ENCODE assay signal across 13 cellular contexts in the genomic region with DNA sequence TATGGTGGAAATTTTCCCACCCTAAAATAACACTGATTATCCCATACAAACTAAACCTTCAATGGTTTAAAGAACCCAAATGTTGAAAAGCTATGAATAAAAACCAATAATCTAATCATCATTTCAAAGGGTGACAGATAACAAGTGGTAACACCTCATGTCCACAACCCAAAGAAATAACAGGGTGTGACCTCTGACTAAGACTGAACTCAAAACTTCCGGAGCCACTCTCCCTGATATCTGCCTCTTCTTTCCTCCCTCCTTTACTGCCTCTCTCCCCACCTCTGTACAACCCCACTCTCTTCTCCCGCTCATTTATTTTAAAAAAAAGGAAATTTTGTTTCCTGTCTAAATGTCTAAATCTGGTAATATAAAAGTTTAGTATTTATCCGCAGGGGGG. TPM values are rescaled to one million over a fixed set of nuclear protein-coding genes. Genes with fewer than 3 reads are reported as not detected.
DNase-seq lines count a peak whose midpoint lies in the region; ATAC-seq, FAIRE-seq and TF ChIP-seq lines count a peak whose summit lies in the region.
"Had no signal": no experiment of that assay in that cellular context is flagged by ENCODE, and none has a peak within 500 bp of the region (broad histone marks: within the 10 kb centered on the region; RNA-seq: fewer than 3 reads in every experiment).

No MANE protein-coding gene starts in this region.

- no peak for TF ChIP-seq CTCF in mammary epithelial cell (conservative IDR thresholded peaks at IDR 0.05 in 1 of 2, IDR thresholded peaks at IDR 0.05 in 1 of 2; ENCODE audit: extremely low read depth in 1 of 2, insufficient read depth in 1 of 2, low read depth in 1 of 2, low read length in 2 of 2)
- no peak for TF ChIP-seq CTCF in PC-9 (conservative IDR thresholded peaks at IDR 0.05)

- H3K36me3 ChIP-seq in mammary epithelial cell (ENCODE audit: insufficient read depth, low read length) (no peaks in the 10 kb centered on the region), small intestine (ENCODE audit: control insufficient read depth in 2 of 2, insufficient read depth in 2 of 2, low read length in 2 of 2) (no peaks in the 10 kb centered on the region), PC-9 (ENCODE audit: low read depth) (no peaks in the 10 kb centered on the region)

- H3K4me1 ChIP-seq in mammary epithelial cell (ENCODE audit: insufficient read depth, low read length) (peaks cover 12% of the 10 kb centered on the region), small intestine (ENCODE audit: control insufficient read depth in 2 of 2, insufficient read depth in 1 of 2, low read depth in 1 of 2, low read length in 1 of 2) (peaks cover 5 to 12% of the 10 kb centered on the region in 2 donors), PC-9 (replicated peaks; ENCODE audit: insufficient read depth) (no peaks in the 10 kb centered on the region)

- no peak overlapping the region for H3K4me3 Mint-ChIP-seq in activated naive CD8-positive, alpha-beta T cell treated with anti-CD3 and anti-CD28 coated beads, Interleukin-2, amount 50 U/mL, for 24 hours
- no peak overlapping the region for H3K4me3 Mint-ChIP-seq in activated naive CD8-positive, alpha-beta T cell treated with anti-CD3 and anti-CD28 coated beads for 36 hours
- H3K4me3 Mint-ChIP-seq: nephron progenitor cell had no signal

- no peak for DNase-seq in activated naive CD8-positive, alpha-beta T cell treated with anti-CD3 and anti-CD28 coated beads, Interleukin-2, amount 50 U/mL, for 24 hours
- no peak for DNase-seq in activated naive CD8-positive, alpha-beta T cell treated with anti-CD3 and anti-CD28 coated beads for 36 hours
- peak; percentile 30 for DNase-seq in mammary epithelial cell
- peak; percentile 58 for DNase-seq in small intestine
- DNase-seq in PC-9 = no peak
- DNase-seq in NCI-H774 (lab: John Stamatoyannopoulos, UW) = no peak
- DNase-seq: foreskin melanocyte, NCI-H187, NCI-H510A treated with DMSO at 0.1 percent for 48 hours, nephron progenitor cell had no signal

- no peaks in the 10 kb centered on the region for H3F3A ChIP-seq in PC-9 (ENCODE audit: insufficient read depth, low read depth)

- H3K79me2 ChIP-seq in mammary epithelial cell (ENCODE audit: insufficient read depth, low read length) (peaks cover 94% of the 10 kb centered on the region), PC-9 (ENCODE audit: low read depth) (peaks cover 87% of the 10 kb centered on the region)

- H3K27me3 Mint-ChIP-seq in activated naive CD8-positive, alpha-beta T cell treated with anti-CD3 and anti-CD28 coated beads, Interleukin-2, amount 50 U/mL, for 24 hours = no peaks in the 10 kb centered on the region
- H3K27me3 Mint-ChIP-seq in activated naive CD8-positive, alpha-beta T cell treated with anti-CD3 and anti-CD28 coated beads for 36 hours = no peaks in the 10 kb centered on the region

- no peak overlapping the region for H3K4me3 ChIP-seq in mammary epithelial cell (replicated peaks in 1 of 3; ENCODE audit: insufficient read depth in 1 of 3, low read depth in 2 of 3, low read length in 3 of 3)
- H3K4me3 ChIP-seq in small intestine (ENCODE audit: low read depth in 1 of 2, low read length in 2 of 2) = no peak overlapping the region
- H3K4me3 ChIP-seq in PC-9 = no peak overlapping the region
- H3K4me3 ChIP-seq: SK-N-MC had no signal

- 67% methylated on average over 2 of the region's 3 CpGs for WGBS in mammary epithelial cell (ENCODE audit: low coverage, missing lambda C conversion rate)
- WGBS in small intestine, 3 donors = 60 to 76% (median 63%) methylated on average over 3 of the region's 3 CpGs

- H3K4me2 ChIP-seq in mammary epithelial cell (ENCODE audit: insufficient read depth, low read depth, low read length) (no peak overlapping the region), PC-9 (no peak overlapping the region)

- peaks cover 64% of the 10 kb centered on the region for H3K4me1 Mint-ChIP-seq in activated naive CD8-positive, alpha-beta T cell treated with anti-CD3 and anti-CD28 coated beads, Interleukin-2, amount 50 U/mL, for 24 hours
- H3K4me1 Mint-ChIP-seq in activated naive CD8-positive, alpha-beta T cell treated with anti-CD3 and anti-CD28 coated beads for 36 hours = peaks cover 62% of the 10 kb centered on the region

- ATAC-seq in activated naive CD8-positive, alpha-beta T cell treated with anti-CD3 and anti-CD28 coated beads, Interleukin-2, amount 50 U/mL, for 24 hours = peak; percentile 52
- ATAC-seq in HG03175 (IDR thresholded peaks at IDR 0.05; ENCODE audit: unreplicated experiment) = peak; percentile 50
- no peak for ATAC-seq in HG02981 (IDR thresholded peaks at IDR 0.05; ENCODE audit: unreplicated experiment)

- in situ Hi-C loops in mammary epithelial cell (cut with MboI; ENCODE audit: low sequenced_read_pairs in 2 of 2) = no loop called here

- intact Hi-C loops in mammary epithelial cell (cut with micrococcal nuclease) (no loop called here), PC-9 (cut with micrococcal nuclease; ENCODE audit: unreplicated experiment) (no loop called here)

- no peaks in the 10 kb centered on the region for H3K9me3 ChIP-seq in mammary epithelial cell (replicated peaks; ENCODE audit: insufficient read depth, low read length)
- no peaks in the 10 kb centered on the region for H3K9me3 ChIP-seq in small intestine (ENCODE audit: control insufficient read depth, low read depth)
- no peaks in the 10 kb centered on the region for H3K9me3 ChIP-seq in PC-9 (ENCODE audit: insufficient read depth, low read depth)

- H3K27ac ChIP-seq in mammary epithelial cell (ENCODE audit: insufficient read depth, low read depth, low read length) = no peak overlapping the region
- no peak overlapping the region for H3K27ac ChIP-seq in small intestine (ENCODE audit: low read depth in 1 of 2, low read length in 1 of 2)
- no peak overlapping the region for H3K27ac ChIP-seq in PC-9
- H3K27ac ChIP-seq: SK-N-MC had no signal

- H4K20me1 ChIP-seq in mammary epithelial cell (ENCODE audit: insufficient read depth, low read length) (no peaks in the 10 kb centered on the region), PC-9 (ENCODE audit: insufficient read depth) (peaks cover 3% of the 10 kb centered on the region; the same call in 1 of the 2 replicates)

- dilution Hi-C loops in mammary epithelial cell (cut with HindIII; ENCODE audit: low sequenced_read_pairs) = no loop called here

- CTCF ChIA-PET in mammary epithelial cell (lab: Charles Lee; ENCODE audit: low non-redundant PET) = interaction anchor here (0.6 kb wide), 1 partner anchor 23 kb away, joined by 4 read pairs; no protein-coding TSS in a partner anchor
- CTCF ChIA-PET in PC-9 (lab: Charles Lee) = no interaction called here

- H3K9me2 ChIP-seq in PC-9 (ENCODE audit: insufficient read depth) = no peaks in the 10 kb centered on the region

- no peak overlapping the region for H3K27ac Mint-ChIP-seq in activated naive CD8-positive, alpha-beta T cell treated with anti-CD3 and anti-CD28 coated beads, Interleukin-2, amount 50 U/mL, for 24 hours
- H3K27ac Mint-ChIP-seq in activated naive CD8-positive, alpha-beta T cell treated with anti-CD3 and anti-CD28 coated beads for 36 hours = no peak overlapping the region

- POLR2A ChIA-PET in PC-9 (lab: Charles Lee; ENCODE audit: unreplicated experiment) = no interaction called here

- no peaks in the 10 kb centered on the region for H3K27me3 ChIP-seq in mammary epithelial cell (ENCODE audit: insufficient read depth, low read length)
- no peaks in the 10 kb centered on the region for H3K27me3 ChIP-seq in small intestine (ENCODE audit: control insufficient read depth in 2 of 2, insufficient read depth in 2 of 2, low read length in 2 of 2)
- no peaks in the 10 kb centered on the region for H3K27me3 ChIP-seq in PC-9 (ENCODE audit: insufficient read depth, low read depth)

- H3K9ac ChIP-seq in mammary epithelial cell (ENCODE audit: insufficient read depth, low read length) = no peak overlapping the region

- H2AFZ ChIP-seq in mammary epithelial cell (ENCODE audit: low read depth, low read length) = no peak overlapping the region
- no peak overlapping the region for H2AFZ ChIP-seq in PC-9

- no peaks in the 10 kb centered on the region for H3K9me3 Mint-ChIP-seq in activated naive CD8-positive, alpha-beta T cell treated with anti-CD3 and anti-CD28 coated beads, Interleukin-2, amount 50 U/mL, for 24 hours
- H3K9me3 Mint-ChIP-seq in activated naive CD8-positive, alpha-beta T cell treated with anti-CD3 and anti-CD28 coated beads for 36 hours = no peaks in the 10 kb centered on the region

- H3K36me3 Mint-ChIP-seq in activated naive CD8-positive, alpha-beta T cell treated with anti-CD3 and anti-CD28 coated beads, Interleukin-2, amount 50 U/mL, for 24 hours (ENCODE audit: low read depth) = peaks cover 17% of the 10 kb centered on the region
- H3K36me3 Mint-ChIP-seq in activated naive CD8-positive, alpha-beta T cell treated with anti-CD3 and anti-CD28 coated beads for 36 hours = peaks cover 25% of the 10 kb centered on the region

- BruUV-seq in mammary epithelial cell (replicated peaks; lab: Mats Ljungman, UMichigan) (no TSS peak), PC-9 (replicated peaks; lab: Mats Ljungman, UMichigan) (no TSS peak)

- FAIRE-seq in small intestine (lab: Jason Lieb, UNC) = no peak

RNA-seq across cellular contexts. Expression of a gene that starts 11.5 kb away (rescaled TPM):
- 10 to 100 TPM; 26.2 to 26.9 TPM for total RNA-seq in activated naive CD8-positive, alpha-beta T cell treated with anti-CD3 and anti-CD28 coated beads for 36 hours
- total RNA-seq in mammary epithelial cell = 100 to 1,000 TPM in 1 of 2 donors, 10 to 100 TPM in 1; 42.7 to 109 TPM
- 22.7 TPM for polyA plus RNA-seq in mammary epithelial cell
- 70.8 TPM for polyA minus RNA-seq in mammary epithelial cell
- 1 to 10 TPM; 7.4 to 10.0 (median 7.5) TPM for polyA plus RNA-seq in small intestine
- total RNA-seq in PC-9 (2021) = 28.0 and 30.2 TPM in 2 replicates

Comparison
In these comparisons a context has a peak if more than half of its experiments do, and no peak if none do; other contexts are left out.
1. DNase-seq: peak in mammary epithelial cell (single experiment) and small intestine (single experiment); none in activated naive CD8-positive, alpha-beta T cell treated with anti-CD3 and anti-CD28 coated beads, Interleukin-2, amount 50 U/mL, for 24 hours (single experiment), activated naive CD8-positive, alpha-beta T cell treated with anti-CD3 and anti-CD28 coated beads for 36 hours (single experiment), PC-9 (0 of 2) and NCI-H774 (single experiment).